In genomic region chr3:61848885-61849284, GRCh38 we compare ENCODE assay signal across 12 cellular contexts.
DNase-seq lines count a peak whose midpoint lies in the region; ATAC-seq and TF ChIP-seq lines count a peak whose summit lies in the region.
"Had no signal": no experiment of that assay in that cellular context is flagged by ENCODE, and none has a peak within 500 bp of the region (broad histone marks: within the 10 kb centered on the region; RNA-seq: fewer than 3 reads in every experiment).

No MANE protein-coding gene starts in this region.

- no peak overlapping the region for H2BK15ac ChIP-seq in neuronal stem cell (ENCODE audit: low read length)

- H3K9ac ChIP-seq in BLaER1 treated with 17β-estradiol and CSF1 and Interleukin-3, amounts not matched to agents 10 nM and 100 nM: no peak overlapping the region; a peak in 1 of 22 replicates
- no peak overlapping the region for H3K9ac ChIP-seq in neuronal stem cell (ENCODE audit: low read depth, low read length, poor library complexity)

- no peak overlapping the region for H3K4ac ChIP-seq in neuronal stem cell (ENCODE audit: low read length)

- H4K20me1 ChIP-seq in BLaER1 treated with 17β-estradiol and CSF1 and Interleukin-3, amounts not matched to agents 10 nM and 100 nM: peaks cover 0 to 31% (median 6%) of the 10 kb centered on the region in 11 experiments; a peak in 8 of 22 replicates

- H4K91ac ChIP-seq in neuronal stem cell (ENCODE audit: low read depth, low read length, poor library complexity): no peak overlapping the region

- peak; percentile 93 for DNase-seq in astrocyte of the spinal cord (ENCODE audit: low read depth, low spot score)
- no peak for DNase-seq in left ventricle myocardium superior
- no peak for DNase-seq in sciatic nerve (ENCODE audit: low spot score)
- no peak for DNase-seq in neuronal stem cell (ENCODE audit: low spot score)
- DNase-seq in NCI-H82 treated with DMSO at 0.1 percent for 48 hours (lab: John Stamatoyannopoulos, UW; ENCODE audit: unreplicated experiment): no peak
- DNase-seq in GM13976 (ENCODE audit: low spot score): no peak
- DNase-seq: activated CD4-positive, alpha-beta T cell treated with anti-CD3 and anti-CD28 coated beads for 1 hour; activated naive CD8-positive, alpha-beta T cell treated with anti-CD3 and anti-CD28 coated beads, Interleukin-2, amount 50 U/mL, for 24 hours; CD4-positive, CD25-positive, alpha-beta regulatory T cell; islet precursor cell had no signal

- H3K27me3 ChIP-seq in BLaER1 treated with 17β-estradiol and CSF1 and Interleukin-3, amounts not matched to agents 10 nM and 100 nM: no peaks in the 10 kb centered on the region
- no peaks in the 10 kb centered on the region for H3K27me3 ChIP-seq in neuronal stem cell (ENCODE audit: control insufficient read depth in 3 of 3, insufficient read depth in 3 of 3, low read depth in 1 of 3, low read length in 3 of 3)

- H3K36me3 ChIP-seq in BLaER1 treated with 17β-estradiol and CSF1 and Interleukin-3, amounts not matched to agents 10 nM and 100 nM: no peaks in the 10 kb centered on the region
- no peaks in the 10 kb centered on the region for H3K36me3 ChIP-seq in neuronal stem cell (replicated peaks in 1 of 2; ENCODE audit: control insufficient read depth in 2 of 2, insufficient read depth in 2 of 2, low read length in 2 of 2)

- no peak overlapping the region for H2AFZ ChIP-seq in neuronal stem cell (ENCODE audit: low read length)

- no peak overlapping the region for H2AK5ac ChIP-seq in neuronal stem cell (ENCODE audit: low read depth, low read length)

- H3K14ac ChIP-seq in neuronal stem cell (ENCODE audit: low read length): no peak overlapping the region

- intact Hi-C loops in left ventricle myocardium superior (cut with micrococcal nuclease): no loop called here
- intact Hi-C loops in sciatic nerve (cut with DNase I): no loop called here

- in situ Hi-C loops in astrocyte of the spinal cord (cut with HindIII; ENCODE audit: low sequenced_read_pairs): no loop called here
- in situ Hi-C loops in GM13976 (cut with MboI; ENCODE audit: low sequenced_read_pairs, unreplicated experiment): no loop called here

- no peak overlapping the region for H3K4me3 ChIP-seq in BLaER1 treated with 17β-estradiol and CSF1 and Interleukin-3, amounts not matched to agents 10 nM and 100 nM
- no peak overlapping the region for H3K4me3 ChIP-seq in astrocyte of the spinal cord (ENCODE audit: low read depth, low read length)
- H3K4me3 ChIP-seq in neuronal stem cell (ENCODE audit: low read length in 2 of 2): no peak overlapping the region

- H3K27ac ChIP-seq in BLaER1 treated with 17β-estradiol and CSF1 and Interleukin-3, amounts not matched to agents 10 nM and 100 nM: no peak overlapping the region
- H3K27ac ChIP-seq in neuronal stem cell (replicated peaks; ENCODE audit: low read length): no peak overlapping the region

- peaks cover 3% of the 10 kb centered on the region for H3K79me1 ChIP-seq in neuronal stem cell (ENCODE audit: low read depth, low read length)

- no peak overlapping the region for H3K18ac ChIP-seq in neuronal stem cell (ENCODE audit: low read length)

- H2BK12ac ChIP-seq in neuronal stem cell (ENCODE audit: low read length): no peak overlapping the region

- ATAC-seq in left ventricle myocardium superior (peak; percentile 74), sciatic nerve (peak; percentile 92), HG03457 (IDR thresholded peaks at IDR 0.05; ENCODE audit: unreplicated experiment) (no peak)
- ATAC-seq: activated naive CD8-positive, alpha-beta T cell treated with anti-CD3 and anti-CD28 coated beads, Interleukin-2, amount 50 U/mL, for 24 hours had no signal

- no peaks in the 10 kb centered on the region for H3K9me3 ChIP-seq in BLaER1 treated with 17β-estradiol and CSF1 and Interleukin-3, amounts not matched to agents 10 nM and 100 nM (replicated peaks in 1 of 11)
- H3K9me3 ChIP-seq in neuronal stem cell (replicated peaks in 1 of 2; ENCODE audit: control insufficient read depth in 2 of 2, insufficient read depth in 1 of 2, low read depth in 1 of 2, low read length in 2 of 2): no peaks in the 10 kb centered on the region

- H3K4me2 ChIP-seq in BLaER1 treated with 17β-estradiol and CSF1 and Interleukin-3, amounts not matched to agents 10 nM and 100 nM: peak overlapping the region; percentile 40 to 68 (median 56)
- no peak overlapping the region for H3K4me2 ChIP-seq in neuronal stem cell (ENCODE audit: insufficient read depth, low read length, poor library complexity, severe bottlenecking)

- no peak overlapping the region for H3K23ac ChIP-seq in neuronal stem cell (ENCODE audit: low read depth, low read length, poor library complexity)

- no CpG with 5 or more reads among the region's 3 CpGs for WGBS in neuronal stem cell (ENCODE audit: extremely low coverage in 2 of 2, insufficient read length in 2 of 2, insufficient replicate concordance in 1 of 2), 2 donors

- no peak overlapping the region for H4K8ac ChIP-seq in neuronal stem cell (ENCODE audit: low read depth, low read length)

- no peak for TF ChIP-seq CTCF in astrocyte of the spinal cord (IDR thresholded peaks at IDR 0.05; ENCODE audit: low read depth, low read length)
- TF ChIP-seq CTCF in GM13976 (IDR thresholded peaks at IDR 0.05; ENCODE audit: borderline replicate concordance, control extremely low read depth, extremely low read depth, insufficient read depth, missing control alignments): no peak

- no peak overlapping the region for H2BK5ac ChIP-seq in neuronal stem cell (ENCODE audit: low read length)

- no peak overlapping the region for H2BK120ac ChIP-seq in neuronal stem cell (ENCODE audit: low read depth, low read length)

- H3K4me1 ChIP-seq in BLaER1 treated with 17β-estradiol and CSF1 and Interleukin-3, amounts not matched to agents 10 nM and 100 nM: peaks cover 17 to 26% (median 18%) of the 10 kb centered on the region in 10 experiments
- H3K4me1 ChIP-seq in neuronal stem cell (ENCODE audit: control insufficient read depth in 2 of 2, insufficient read depth in 1 of 2, low read depth in 1 of 2, low read length in 2 of 2): peaks cover 5 to 12% of the 10 kb centered on the region in 2 donors
